In genomic region chr17:82022981-82023446, GRCh38 we compare ENCODE assay signal across 8 cellular contexts. TPM values are rescaled to one million over a fixed set of nuclear protein-coding genes. Genes with fewer than 3 reads are reported as not detected.
DNase-seq lines count a peak whose midpoint lies in the region; TF ChIP-seq lines count a peak whose summit lies in the region.

Gene LRRC45, plus strand, starts transcription at chr17:82023305. Its CDS starts 339 bp downstream, at chr17:82023644.

- H3K27ac ChIP-seq in SJSA1: peak within 1 kb of the TSS; percentile 48

- peak; percentile 98 for DNase-seq in HFF-Myc (ENCODE audit: extremely low read depth, low read depth)
- DNase-seq in MV-4-11 (lab: John Stamatoyannopoulos, UW): peak; percentile 99
- DNase-seq in SJSA1 (ENCODE audit: low read depth in 1 of 2, low spot score in 2 of 2): peak; percentile 100
- DNase-seq in activated gamma-delta T cell treated with Interleukin-2 at 50 U/mL for 16 hours: peak; percentile 100
- DNase-seq in fibroblast of the conjunctiva (ENCODE audit: low read depth): peak; percentile 99
- peak; percentile 100 for DNase-seq in stimulated activated naive CD4-positive, alpha-beta T cell treated with Interleukin-2 at 50 U/mL for 16 hours (lab: John Stamatoyannopoulos, UW)

- H3K9me3 Mint-ChIP-seq in nephron: no peaks in the 10 kb centered on the region

- H3K4me1 Mint-ChIP-seq in nephron: peaks cover 15% of the 10 kb centered on the region

- no peaks in the 10 kb centered on the region for H3K27me3 ChIP-seq in SJSA1 (replicated peaks)

- H3K9ac ChIP-seq in ES-I3 (ENCODE audit: low read depth, low read length): peak within 1 kb of the TSS; percentile 92

- H3K36me3 ChIP-seq in ES-I3 (ENCODE audit: insufficient read depth, low read length) (no peaks in the 10 kb centered on the region), SJSA1 (peaks cover 27% of the 10 kb centered on the region)

- H3K9me3 ChIP-seq in ES-I3 (ENCODE audit: control insufficient read depth, insufficient read depth, low read length): no peaks in the 10 kb centered on the region
- H3K9me3 ChIP-seq in SJSA1 (replicated peaks): no peaks in the 10 kb centered on the region; the same call in 1 of the 2 replicates

- no peak for TF ChIP-seq CTCF in HFF-Myc (IDR thresholded peaks at IDR 0.05; ENCODE audit: low read depth, low read length, missing control alignments)
- no peak for TF ChIP-seq CTCF in nephron (IDR thresholded peaks at IDR 0.05; ENCODE audit: unreplicated experiment in 3 of 3)

- peaks cover 4% of the 10 kb centered on the region for H3K27me3 Mint-ChIP-seq in nephron (ENCODE audit: low read depth)

- peaks cover 4% of the 10 kb centered on the region for H3K36me3 Mint-ChIP-seq in nephron (ENCODE audit: low read depth)

- H3K27ac Mint-ChIP-seq in nephron: peak within 1 kb of the TSS in 1 of 3 experiments; percentile 49

- peak within 1 kb of the TSS; percentile 82 to 89 (median 89) for H3K4me3 Mint-ChIP-seq in nephron

- H3K4me1 ChIP-seq in ES-I3 (ENCODE audit: insufficient read depth, low read length): no peaks in the 10 kb centered on the region; the same call in 1 of the 2 replicates
- peaks cover 33% of the 10 kb centered on the region for H3K4me1 ChIP-seq in SJSA1 (replicated peaks)

- H3K4me3 ChIP-seq in HFF-Myc (replicated peaks; ENCODE audit: low read depth, low read length) (peak within 1 kb of the TSS; percentile 89), SJSA1 (peak within 1 kb of the TSS; percentile 92)

RNA-seq across cellular contexts. Expression of gene LRRC45, which starts in this region (rescaled TPM):
- 35.2 and 41.2 TPM in 2 replicates for total RNA-seq in SJSA1 (2014; rRNA removed; shearing (Covaris generic))

Comparison
In these comparisons a context has a peak if more than half of its experiments do, and no peak if none do; other contexts are left out.
1. Peak in every context shown above with its lines: DNase-seq, H3K4me3 ChIP-seq and H3K27ac ChIP-seq.